ENCODE assay signal across 16 cellular contexts in the genomic region with DNA sequence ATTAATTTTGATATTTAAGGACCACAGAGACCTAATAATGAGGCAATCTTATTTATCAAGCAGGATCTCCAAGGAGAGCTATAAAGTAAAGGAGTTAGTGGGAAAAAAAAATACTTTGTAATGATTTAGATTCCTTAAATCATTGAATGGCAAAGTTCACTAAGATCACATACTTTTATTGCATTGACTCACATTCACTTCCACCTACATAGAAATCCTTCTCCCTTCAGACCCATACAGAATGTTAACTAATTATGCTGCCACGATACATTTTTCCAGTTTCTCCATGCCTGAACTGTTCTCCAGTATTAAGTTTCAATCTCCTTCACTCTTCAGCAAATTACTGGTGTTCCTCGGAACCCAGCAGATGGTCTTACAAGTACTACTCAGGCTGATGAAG.
A peak's percentile ranks its signal among the peaks of the same experiment; 100 is the strongest.
DNase-seq lines count a peak whose midpoint lies in the region; ATAC-seq and TF ChIP-seq lines count a peak whose summit lies in the region.
"Had no signal": no experiment of that assay in that cellular context is flagged by ENCODE, and none has a peak within 500 bp of the region (broad histone marks: within the 10 kb centered on the region; RNA-seq: fewer than 3 reads in every experiment).

No MANE protein-coding gene starts in this region.

- no peak overlapping the region for H3K27ac ChIP-seq in thyroid gland
- H3K27ac ChIP-seq in CD4-positive, alpha-beta T cell (ENCODE audit: low read depth, low read length), result no peak overlapping the region
- H3K27ac ChIP-seq in right atrium auricular region, result no peak overlapping the region

- no TSS peak for BruUV-seq in Calu3 (replicated peaks; lab: Mats Ljungman, UMichigan)

- POLR2A ChIA-PET in CD4-positive, alpha-beta T cell (lab: Charles Lee), result no interaction called here

- DNase-seq in Calu3, result no peak
- peak; percentile 17 to 82 for DNase-seq in NCI-H524 (lab: John Stamatoyannopoulos, UW)
- DNase-seq in dermis blood vessel endothelial cell, result peak; percentile 59
- DNase-seq in renal cortical epithelial cell (ENCODE audit: low read depth), result peak; percentile 96
- no peak for DNase-seq in thyroid gland
- DNase-seq in CD4-positive, alpha-beta T cell, result no peak
- no peak for DNase-seq in right atrium auricular region (ENCODE audit: low spot score)
- DNase-seq: CD4-positive, alpha-beta memory T cell; MV-4-11; NCI-H1417 treated with DMSO at 0.1 percent for 48 hours; NCI-H2029 treated with DMSO at 0.1 percent for 48 hours; NCI-H69; NK-92 treated with Interleukin-12 subunit alpha and Interleukin-12 subunit beta, amount 100 ng/mL, for 24 hours; OCI-M1 had no signal

- intact Hi-C loops in Calu3 (cut with micrococcal nuclease; ENCODE audit: unreplicated experiment) (loop anchor here (10.0 kb wide), 2 partner anchors 293 to 407 kb away; no protein-coding TSS in a partner anchor), thyroid gland (cut with DNase I) (no loop called here)
- intact Hi-C loops in CD4-positive, alpha-beta T cell (cut with DNase I, micrococcal nuclease), result no loop called here

- 81 to 86% methylated on average over 2 of the region's 2 CpGs for WGBS in thyroid gland, 2 donors

- no peak overlapping the region for H3K4me3 Mint-ChIP-seq in Calu3 (ENCODE audit: low read depth, unreplicated experiment)
- no peak overlapping the region for H3K4me3 Mint-ChIP-seq in CD4-positive, alpha-beta T cell
- H3K4me3 Mint-ChIP-seq: B cell; CD4-positive, alpha-beta memory T cell; IgD-negative memory B cell had no signal

- H3K9me3 ChIP-seq in thyroid gland (no peaks in the 10 kb centered on the region), right atrium auricular region (no peaks in the 10 kb centered on the region)
- no peaks in the 10 kb centered on the region for H3K9me3 ChIP-seq in CD4-positive, alpha-beta T cell (ENCODE audit: control insufficient read depth, low read length)

- H3K4me1 ChIP-seq in thyroid gland, result no peaks in the 10 kb centered on the region
- H3K4me1 ChIP-seq in right atrium auricular region, result no peaks in the 10 kb centered on the region

- H3K27me3 Mint-ChIP-seq in Calu3 (ENCODE audit: unreplicated experiment), result no peaks in the 10 kb centered on the region
- no peaks in the 10 kb centered on the region for H3K27me3 Mint-ChIP-seq in CD4-positive, alpha-beta T cell

- TF ChIP-seq CTCF in Calu3 (IDR thresholded peaks at IDR 0.05; ENCODE audit: unreplicated experiment), result no peak
- TF ChIP-seq CTCF in thyroid gland (IDR thresholded peaks at IDR 0.05), result no peak
- TF ChIP-seq CTCF in CD4-positive, alpha-beta T cell (IDR thresholded peaks at IDR 0.05), result no peak
- no peak for TF ChIP-seq CTCF in right atrium auricular region (IDR thresholded peaks at IDR 0.05)

- H3K4me1 Mint-ChIP-seq in Calu3 (ENCODE audit: low read depth, unreplicated experiment), result peaks cover 47% of the 10 kb centered on the region
- no peaks in the 10 kb centered on the region for H3K4me1 Mint-ChIP-seq in CD4-positive, alpha-beta T cell (ENCODE audit: low read depth)
- H3K4me1 Mint-ChIP-seq: B cell; CD4-positive, alpha-beta memory T cell; IgD-negative memory B cell had no signal

- H3K36me3 Mint-ChIP-seq in Calu3 (ENCODE audit: insufficient read depth, unreplicated experiment), result peaks cover 7% of the 10 kb centered on the region
- no peaks in the 10 kb centered on the region for H3K36me3 Mint-ChIP-seq in CD4-positive, alpha-beta T cell (ENCODE audit: low read depth)
- H3K36me3 Mint-ChIP-seq: CD4-positive, alpha-beta memory T cell; IgD-negative memory B cell had no signal

- TF ChIP-seq POLR2A in thyroid gland (IDR thresholded peaks at IDR 0.05), result no peak

- peak overlapping the region; percentile 25 for H3K27ac Mint-ChIP-seq in Calu3 (ENCODE audit: unreplicated experiment)
- no peak overlapping the region for H3K27ac Mint-ChIP-seq in CD4-positive, alpha-beta T cell
- H3K27ac Mint-ChIP-seq: B cell; CD4-positive, alpha-beta memory T cell; IgD-negative memory B cell had no signal

- ATAC-seq in CD4-positive, alpha-beta T cell (ENCODE audit: poor library complexity), result no peak

- H3K4me3 ChIP-seq in thyroid gland (replicated peaks in 1 of 3), result no peak overlapping the region
- H3K4me3 ChIP-seq in right atrium auricular region, result no peak overlapping the region

- H3K9me3 Mint-ChIP-seq in Calu3 (ENCODE audit: low read depth, unreplicated experiment), result no peaks in the 10 kb centered on the region
- H3K9me3 Mint-ChIP-seq in CD4-positive, alpha-beta T cell, result no peaks in the 10 kb centered on the region
- H3K9me3 Mint-ChIP-seq: CD4-positive, alpha-beta memory T cell; IgD-negative memory B cell had no signal

- H3K27me3 ChIP-seq in thyroid gland, result no peaks in the 10 kb centered on the region
- no peaks in the 10 kb centered on the region for H3K27me3 ChIP-seq in CD4-positive, alpha-beta T cell (ENCODE audit: control insufficient read depth, insufficient read depth, low read length)
- no peaks in the 10 kb centered on the region for H3K27me3 ChIP-seq in right atrium auricular region

- H3K36me3 ChIP-seq in thyroid gland (no peaks in the 10 kb centered on the region), right atrium auricular region (no peaks in the 10 kb centered on the region)

- CTCF ChIA-PET in Calu3 (lab: Charles Lee), result interaction anchor here (0.7 kb wide), 1 partner anchor 17 kb away, joined by 3 read pairs; no protein-coding TSS in a partner anchor
- CTCF ChIA-PET in CD4-positive, alpha-beta T cell (lab: Charles Lee), result no interaction called here

Comparison
In these comparisons a context has a peak if more than half of its experiments do, and no peak if none do; other contexts are left out.
1. DNase-seq: peak in NCI-H524 (2 of 2), dermis blood vessel endothelial cell (single experiment) and renal cortical epithelial cell (single experiment); none in Calu3 (single experiment), thyroid gland (0 of 2), CD4-positive, alpha-beta T cell (0 of 10) and right atrium auricular region (single experiment).